Comparison of ENCODE assay signal across 8 cellular contexts in the genomic region with DNA sequence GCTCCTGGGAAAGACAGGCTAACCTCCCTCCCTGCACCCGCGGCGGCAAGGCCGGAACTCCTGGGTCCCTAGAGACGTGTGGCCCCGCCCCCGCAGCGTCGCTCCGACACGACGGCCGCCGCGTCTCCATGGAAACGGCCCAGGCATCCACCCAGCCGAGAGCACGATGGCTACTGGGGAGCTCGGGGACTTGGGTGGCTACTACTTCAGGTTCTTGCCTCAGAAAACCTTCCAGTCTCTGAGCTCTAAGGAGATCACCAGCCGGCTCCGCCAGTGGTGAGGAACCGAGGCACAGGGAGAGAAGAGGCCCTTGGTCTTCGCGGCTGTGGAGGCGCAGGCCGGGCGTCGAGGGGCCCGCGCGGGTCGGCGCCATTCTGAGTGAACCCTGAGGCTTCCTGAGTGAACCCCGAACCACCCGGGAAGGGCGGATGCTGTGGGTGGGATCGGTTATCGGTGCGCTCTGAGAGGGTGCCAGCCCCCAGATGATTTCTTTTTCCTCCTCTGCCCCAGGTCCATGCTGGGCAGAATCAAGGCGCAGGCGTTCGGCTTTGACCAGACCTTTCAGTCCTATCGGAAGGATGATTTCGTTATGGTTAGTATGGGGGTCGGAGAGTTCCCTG. TPM values are rescaled to one million over a fixed set of nuclear protein-coding genes. Genes with fewer than 3 reads are reported as not detected.
DNase-seq lines count a peak whose midpoint lies in the region; ATAC-seq and TF ChIP-seq lines count a peak whose summit lies in the region.

Gene CFAP300 (plus strand): TSS at position 133 of the 620 bp plus-strand sequence. CDS start 34 bp downstream, at position 167.

- peaks cover 7% of the 10 kb centered on the region for H3K4me1 Mint-ChIP-seq in T-helper 17 cell
- peaks cover 11% of the 10 kb centered on the region for H3K4me1 Mint-ChIP-seq in brain

- peak within 1 kb of the TSS; percentile 40 for H3K4me3 ChIP-seq in iPS-11a (ENCODE audit: low read depth, low read length)

- H3K36me3 Mint-ChIP-seq in T-helper 17 cell (ENCODE audit: low read depth) (peaks cover 3% of the 10 kb centered on the region), brain (no peaks in the 10 kb centered on the region)

- ATAC-seq in T-helper 17 cell (peak; percentile 84), GM19397 (IDR thresholded peaks at IDR 0.05; ENCODE audit: unreplicated experiment) (no peak)

- H3K9me3 ChIP-seq in T-helper 17 cell (ENCODE audit: control insufficient read depth, low read length, poor library complexity, severe bottlenecking), result no peaks in the 10 kb centered on the region

- H3K27me3 Mint-ChIP-seq in T-helper 17 cell (peaks cover 28% of the 10 kb centered on the region), brain (peaks cover 10% of the 10 kb centered on the region)

- TF ChIP-seq CTCF in brain (conservative IDR thresholded peaks at IDR 0.05), result no peak

- peaks cover 0 to 8% (median under 1%) of the 10 kb centered on the region in 5 experiments for H3K9me3 Mint-ChIP-seq in brain

- peak within 1 kb of the TSS; percentile 82 for H3K4me3 Mint-ChIP-seq in T-helper 17 cell
- peak within 1 kb of the TSS; percentile 78 to 89 (median 85) for H3K4me3 Mint-ChIP-seq in brain

- peak; percentile 96 for DNase-seq in GM03348 (ENCODE audit: low spot score)
- DNase-seq in HuH-7 (ENCODE audit: low spot score), result peak; percentile 82
- DNase-seq in T-helper 17 cell, result peak in 2 of 3 donors; percentile 12 to 21
- DNase-seq in retina, result peak; percentile 93
- no peak for DNase-seq in AML-193 (lab: John Stamatoyannopoulos, UW)

- H3K27ac Mint-ChIP-seq in T-helper 17 cell (peak within 1 kb of the TSS; percentile 49), brain (peak within 1 kb of the TSS in 4 of 5 experiments; percentile 10 to 92 (median 40))

RNA-seq across cellular contexts. Expression of gene CFAP300, which starts in this region (rescaled TPM):
- total RNA-seq in T-helper 17 cell, result not detected
- polyA plus RNA-seq in brain (ENCODE audit: insufficient read depth, low read depth, low replicate concordance), result 0.59 TPM

Comparison
In these comparisons a context has a peak if more than half of its experiments do, and no peak if none do; other contexts are left out.
1. Peak in DNase-seq and ATAC-seq in T-helper 17 cell; RNA of the gene not detected or under 1 TPM.
2. DNase-seq: peak in GM03348 (single experiment), HuH-7 (single experiment) and retina (single experiment); none in AML-193 (0 of 2).